14 cellular contexts compared by ENCODE assay signal in the genomic region with DNA sequence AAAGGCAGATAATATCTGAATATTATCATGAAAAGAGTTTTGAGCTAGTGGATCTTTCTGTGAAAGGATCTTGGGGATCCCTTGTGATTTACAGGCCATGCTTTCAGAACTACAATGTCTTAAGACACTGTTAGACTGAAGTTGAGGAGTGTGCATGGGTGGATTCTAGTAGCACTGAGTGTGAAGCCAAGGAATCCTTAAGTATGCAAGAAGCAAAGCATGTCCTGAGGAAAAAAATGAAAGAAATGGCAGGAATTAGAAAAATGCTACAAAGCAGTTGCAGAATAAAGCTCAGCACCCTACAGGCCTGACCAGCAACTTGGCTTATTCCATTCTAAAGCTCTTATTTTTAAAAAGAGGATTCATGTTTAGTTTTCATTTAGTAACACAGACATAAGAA. TPM values are rescaled to one million over a fixed set of nuclear protein-coding genes. Genes with fewer than 3 reads are reported as not detected.
A peak's percentile ranks its signal among the peaks of the same experiment; 100 is the strongest.
DNase-seq lines count a peak whose midpoint lies in the region; ATAC-seq and TF ChIP-seq lines count a peak whose summit lies in the region.
"Had no signal": no experiment of that assay in that cellular context is flagged by ENCODE, and none has a peak within 500 bp of the region (broad histone marks: within the 10 kb centered on the region; RNA-seq: fewer than 3 reads in every experiment).

No MANE protein-coding gene starts in this region.

- H3K36me3 ChIP-seq in GM23248 (ENCODE audit: low read depth) = no peaks in the 10 kb centered on the region
- H3K36me3 ChIP-seq in lower lobe of right lung = no peaks in the 10 kb centered on the region
- H3K36me3 ChIP-seq in thoracic aorta = no peaks in the 10 kb centered on the region

- TF ChIP-seq CTCF in astrocyte of the spinal cord (IDR thresholded peaks at IDR 0.05; ENCODE audit: low read depth, low read length) = no peak
- no peak for TF ChIP-seq CTCF in lower lobe of right lung (IDR thresholded peaks at IDR 0.05)
- TF ChIP-seq CTCF in thoracic aorta (IDR thresholded peaks at IDR 0.05) = no peak

- peaks cover 35% of the 10 kb centered on the region for H3F3A ChIP-seq in GM23248 (ENCODE audit: insufficient read depth)

- H3K9me3 ChIP-seq in GM23248 (ENCODE audit: low read depth) (no peaks in the 10 kb centered on the region), lower lobe of right lung (no peaks in the 10 kb centered on the region), thoracic aorta (no peaks in the 10 kb centered on the region)
- H3K9me3 ChIP-seq: neutrophil, testis had no signal

- DNase-seq in GM23248 (peak; percentile 66), astrocyte of the spinal cord (ENCODE audit: low read depth, low spot score) (peak; percentile 60), lower lobe of right lung (no peak), thoracic aorta (ENCODE audit: low spot score) (no peak), DMS79 treated with DMSO at 0.1 percent for 48 hours (lab: John Stamatoyannopoulos, UW) (no peak), NCI-H774 (lab: John Stamatoyannopoulos, UW) (no peak), H4 (ENCODE audit: low spot score) (no peak)
- DNase-seq: activated CD4-positive, alpha-beta memory T cell treated with anti-CD3 and anti-CD28 coated beads, Interleukin-2, amount 10 ng/mL, durations not matched to agents 7 days and 5 days; anterior cingulate cortex; CD4-positive, CD25-positive, alpha-beta regulatory T cell; foreskin melanocyte; testis had no signal

- in situ Hi-C loops in GM23248 (cut with MboI) = no loop called here
- in situ Hi-C loops in astrocyte of the spinal cord (cut with HindIII; ENCODE audit: low sequenced_read_pairs) = no loop called here

- H3K9ac ChIP-seq in GM23248 = peak overlapping the region; percentile 0; the same call in 1 of the 2 replicates

- ATAC-seq in lower lobe of right lung (peak; percentile 39 to 53), thoracic aorta (ENCODE audit: insufficient number of reproducible peaks, low FRiP score, low read depth) (no peak), GM18511 (IDR thresholded peaks at IDR 0.05; ENCODE audit: unreplicated experiment) (no peak)

- intact Hi-C loops in lower lobe of right lung (cut with DNase I) = no loop called here

- H3K4me3 ChIP-seq in GM23248 = peak overlapping the region; percentile 24
- H3K4me3 ChIP-seq in astrocyte of the spinal cord (ENCODE audit: low read depth, low read length) = no peak overlapping the region
- H3K4me3 ChIP-seq in lower lobe of right lung = no peak overlapping the region
- no peak overlapping the region for H3K4me3 ChIP-seq in thoracic aorta
- H3K4me3 ChIP-seq: testis had no signal

- H4K20me1 ChIP-seq in GM23248 (ENCODE audit: insufficient read depth) = 0 out of 2 replicates have a peak, but pooled peaks cover 4% of the 10 kb centered on the region

- no peak overlapping the region for H2AFZ ChIP-seq in GM23248

- H3K27me3 ChIP-seq in GM23248 (replicated peaks; ENCODE audit: insufficient read depth) (no peaks in the 10 kb centered on the region), lower lobe of right lung (ENCODE audit: low read depth) (no peaks in the 10 kb centered on the region), thoracic aorta (replicated peaks; ENCODE audit: insufficient read depth) (no peaks in the 10 kb centered on the region)
- H3K27me3 ChIP-seq: neutrophil, testis had no signal

- peaks cover 86% of the 10 kb centered on the region for H3K79me2 ChIP-seq in GM23248 (ENCODE audit: insufficient read depth)

- peaks cover 37% of the 10 kb centered on the region for H3K4me1 ChIP-seq in GM23248 (ENCODE audit: insufficient read depth)
- H3K4me1 ChIP-seq in lower lobe of right lung = peaks cover 45% of the 10 kb centered on the region
- peaks cover 30 to 51% of the 10 kb centered on the region in 2 donors for H3K4me1 ChIP-seq in thoracic aorta (ENCODE audit: control insufficient read depth in 1 of 2, low read depth in 2 of 2)
- H3K4me1 ChIP-seq: testis had no signal

- H3K9me2 ChIP-seq in GM23248 (ENCODE audit: insufficient read depth) = no peaks in the 10 kb centered on the region

- peak overlapping the region; percentile 62 for H3K4me2 ChIP-seq in GM23248 (ENCODE audit: unreplicated experiment)

- H3K27ac ChIP-seq in GM23248 (peak overlapping the region; percentile 27), lower lobe of right lung (peak overlapping the region; percentile 19), thoracic aorta (peak overlapping the region; percentile 34 to 41)
- H3K27ac ChIP-seq: neutrophil had no signal

RNA-seq across cellular contexts. Expression of gene STX6, which starts 11.9 kb away (rescaled TPM):
- total RNA-seq in GM23248 (2014; rRNA removed; shearing (Covaris generic)) = 28.6 and 31.1 TPM in 2 replicates
- 16.1 and 16.3 TPM in 2 replicates for polyA plus RNA-seq in GM23248 (2016; fragmentation: Nextera tagmentation; extraction: Ambion mirVana)
- 35.9 TPM for total RNA-seq in lower lobe of right lung
- total RNA-seq in thoracic aorta = 10 to 100 TPM; 23.0 to 25.5 TPM
- total RNA-seq in H4 (2014; rRNA removed; shearing (Covaris generic)) = 15.2 and 17.7 TPM in 2 replicates

RNA-seq across cellular contexts. Expression of gene MR1, which starts 23.0 kb away (rescaled TPM):
- 25.2 and 28.6 TPM in 2 replicates for total RNA-seq in GM23248 (2014; rRNA removed; shearing (Covaris generic))
- polyA plus RNA-seq in GM23248 (2016; fragmentation: Nextera tagmentation; extraction: Ambion mirVana) = 25.4 and 26.2 TPM in 2 replicates
- 61.4 TPM for total RNA-seq in lower lobe of right lung
- total RNA-seq in thoracic aorta = 10 to 100 TPM; 19.6 to 30.0 TPM
- total RNA-seq in H4 (2014; rRNA removed; shearing (Covaris generic)) = 11.8 and 11.9 TPM in 2 replicates

Comparison
In these comparisons a context has a peak if more than half of its experiments do, and no peak if none do; other contexts are left out.
1. DNase-seq: peak in GM23248 (single experiment) and astrocyte of the spinal cord (single experiment); none in lower lobe of right lung (single experiment), thoracic aorta (single experiment), DMS79 treated with DMSO at 0.1 percent for 48 hours (single experiment), NCI-H774 (single experiment) and H4 (single experiment).
2. ATAC-seq: peak in lower lobe of right lung (2 of 2); none in thoracic aorta (single experiment) and GM18511 (single experiment).
3. Peak in every context shown above with its lines, with median percentiles within 50 percentile points of each other: H3K27ac ChIP-seq.